Comparison of ENCODE assay signal across 8 cellular contexts in the genomic region with DNA sequence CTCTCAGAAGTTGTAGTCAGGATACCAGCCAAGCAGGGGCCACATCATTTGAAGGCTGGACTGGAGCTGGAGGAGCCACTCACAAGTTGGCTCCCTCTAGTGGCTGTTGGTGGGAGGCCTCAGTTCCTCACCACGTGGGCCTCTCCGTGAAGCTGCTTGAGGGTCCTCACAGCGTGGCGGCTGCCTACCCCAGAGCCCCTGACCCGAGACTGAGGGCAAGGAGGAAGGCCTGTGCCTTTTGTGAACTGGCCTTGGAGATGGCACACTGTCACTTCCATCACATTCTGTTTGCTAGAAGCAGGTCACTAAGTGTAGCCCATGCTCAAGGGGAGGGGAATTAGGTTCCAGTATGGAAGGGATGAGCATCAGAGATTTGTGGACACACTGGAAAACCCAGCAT. TPM values are rescaled to one million over a fixed set of nuclear protein-coding genes. Genes with fewer than 3 reads are reported as not detected.
DNase-seq lines count a peak whose midpoint lies in the region; ATAC-seq and TF ChIP-seq lines count a peak whose summit lies in the region.

No MANE protein-coding gene starts in this region.

- peaks cover 30% of the 10 kb centered on the region for H3K4me1 Mint-ChIP-seq in nephron progenitor cell

- H3K9me3 ChIP-seq in thoracic aorta: no peaks in the 10 kb centered on the region

- peaks cover 6 to 23% of the 10 kb centered on the region in 2 donors for H3K4me1 ChIP-seq in thoracic aorta (ENCODE audit: control insufficient read depth in 1 of 2, low read depth in 2 of 2)

- H3K27me3 ChIP-seq in H7 (ENCODE audit: control insufficient read depth, insufficient read depth, low read length): no peaks in the 10 kb centered on the region
- no peaks in the 10 kb centered on the region for H3K27me3 ChIP-seq in thoracic aorta (replicated peaks; ENCODE audit: insufficient read depth)

- no peak overlapping the region for H3K27ac ChIP-seq in thoracic aorta

- TF ChIP-seq CTCF in epithelial cell of proximal tubule (conservative IDR thresholded peaks at IDR 0.05; ENCODE audit: low read depth, low read length): peak; percentile 90
- peak; percentile 66 for TF ChIP-seq CTCF in nephron progenitor cell (IDR thresholded peaks at IDR 0.05)
- peak; percentile 78 for TF ChIP-seq CTCF in thoracic aorta (IDR thresholded peaks at IDR 0.05)

- H3K36me3 ChIP-seq in H7 (replicated peaks; ENCODE audit: control insufficient read depth, insufficient read depth, low read length): no peaks in the 10 kb centered on the region
- H3K36me3 ChIP-seq in thoracic aorta: peaks cover 16% of the 10 kb centered on the region

- no peaks in the 10 kb centered on the region for H3K9me3 Mint-ChIP-seq in nephron progenitor cell

- ATAC-seq in thoracic aorta (ENCODE audit: insufficient number of reproducible peaks, low FRiP score, low read depth) (no peak), HG03280 (IDR thresholded peaks at IDR 0.05; ENCODE audit: unreplicated experiment) (no peak)

- H3K4me3 ChIP-seq in H7 (ENCODE audit: insufficient read depth, low read depth, low read length) (no peak overlapping the region), epithelial cell of proximal tubule (ENCODE audit: low read depth, low read length) (no peak overlapping the region), thoracic aorta (no peak overlapping the region)

- H3K27me3 Mint-ChIP-seq in nephron progenitor cell (ENCODE audit: low read depth, poor library complexity): peaks cover 1% of the 10 kb centered on the region

- no peak overlapping the region for H3K27ac Mint-ChIP-seq in nephron progenitor cell

- no peak overlapping the region for H3K4me3 Mint-ChIP-seq in nephron progenitor cell

- DNase-seq in Ammon's horn (ENCODE audit: low spot score) (peak; percentile 50), H7 (peak; percentile 88), NOMO-1 treated with dmso at 0.1 percent for 144 hours (lab: John Stamatoyannopoulos, UW; ENCODE audit: unreplicated experiment) (peak; percentile 66), epithelial cell of proximal tubule (ENCODE audit: low read depth) (no peak), nephron progenitor cell (peak; percentile 68), thoracic aorta (ENCODE audit: low spot score) (no peak)
- peak; percentile 36 for DNase-seq in activated CD8-positive, alpha-beta memory T cell treated with anti-CD3 and anti-CD28 coated beads, Interleukin-2, amount 50 U/mL, for 24 hours (ENCODE audit: extremely low read depth)

- no peaks in the 10 kb centered on the region for H3K36me3 Mint-ChIP-seq in nephron progenitor cell (ENCODE audit: low read depth)

RNA-seq across cellular contexts. Expression of a gene that starts 14.6 kb away (rescaled TPM):
- 30.0 and 35.0 TPM in 2 replicates for total RNA-seq in H7 (2014; rRNA removed; shearing (Covaris generic))
- total RNA-seq in epithelial cell of proximal tubule (40.5 and 75.6 TPM in 2 replicates), thoracic aorta (100 to 1,000 TPM in 1 of 2 donors, 10 to 100 TPM in 1; 68.3 to 143 TPM)

RNA-seq across cellular contexts. Expression of a gene that starts 27.1 kb away (rescaled TPM):
- not detected in 2 replicates for total RNA-seq in H7 (2014; rRNA removed; shearing (Covaris generic))
- total RNA-seq in epithelial cell of proximal tubule: 1.2 TPM in 2 replicates
- 10 to 100 TPM; 13.0 to 14.0 TPM for total RNA-seq in thoracic aorta

RNA-seq across cellular contexts. Expression of a gene that starts 46.5 kb away (rescaled TPM):
- 300 and 386 TPM in 2 replicates for total RNA-seq in H7 (2014; rRNA removed; shearing (Covaris generic))
- total RNA-seq in epithelial cell of proximal tubule (238 and 310 TPM in 2 replicates), thoracic aorta (100 to 1,000 TPM; 346 to 448 TPM)

Comparison
In these comparisons a context has a peak if more than half of its experiments do, and no peak if none do; other contexts are left out.
1. DNase-seq: peak in Ammon's horn (single experiment), H7 (single experiment), NOMO-1 treated with dmso at 0.1 percent for 144 hours (single experiment), activated CD8-positive, alpha-beta memory T cell treated with anti-CD3 and anti-CD28 coated beads, Interleukin-2, amount 50 U/mL, for 24 hours (single experiment) and nephron progenitor cell (single experiment); none in epithelial cell of proximal tubule (single experiment) and thoracic aorta (single experiment).
2. Peak in every context shown above with its lines, with median percentiles within 50 percentile points of each other: CTCF ChIP-seq.